ENCODE assay signal across 10 cellular contexts in genomic region chr3:168051579-168052183, GRCh38. TPM values are rescaled to one million over a fixed set of nuclear protein-coding genes. Genes with fewer than 3 reads are reported as not detected.
DNase-seq lines count a peak whose midpoint lies in the region; ATAC-seq, FAIRE-seq and TF ChIP-seq lines count a peak whose summit lies in the region.
"Had no signal": no experiment of that assay in that cellular context is flagged by ENCODE, and none has a peak within 500 bp of the region (broad histone marks: within the 10 kb centered on the region; RNA-seq: fewer than 3 reads in every experiment).

No MANE protein-coding gene starts in this region.

- BruUV-seq in Caco-2 (replicated peaks; lab: Mats Ljungman, UMichigan): no TSS peak

- H3K36me3 Mint-ChIP-seq in activated T-helper 2 cell treated with anti-CD3 and anti-CD28 coated beads, Interferon-gamma antibody, Interleukin-2, Interleukin-4, amounts not matched to agents 10 μg/mL and 5 μg/mL and 100 μg/mL, durations not matched to agents 14 hours and 24 hours and 36 hours (ENCODE audit: low read depth): no peaks in the 10 kb centered on the region
- peaks cover 6% of the 10 kb centered on the region for H3K36me3 Mint-ChIP-seq in Caco-2 (ENCODE audit: insufficient read depth, unreplicated experiment)

- POLR2A ChIA-PET in Caco-2 (lab: Charles Lee): no interaction called here

- peaks cover 1% of the 10 kb centered on the region for H3K27me3 Mint-ChIP-seq in activated T-helper 2 cell treated with anti-CD3 and anti-CD28 coated beads, Interferon-gamma antibody, Interleukin-2, Interleukin-4, amounts not matched to agents 10 μg/mL and 5 μg/mL and 100 μg/mL, durations not matched to agents 14 hours and 24 hours and 36 hours (ENCODE audit: low read depth)
- no peaks in the 10 kb centered on the region for H3K27me3 Mint-ChIP-seq in Caco-2 (ENCODE audit: insufficient read depth, unreplicated experiment)

- FAIRE-seq in HTR-8/SVneo (lab: Jason Lieb, UNC): no peak

- no peaks in the 10 kb centered on the region for H3K9me3 Mint-ChIP-seq in activated T-helper 2 cell treated with anti-CD3 and anti-CD28 coated beads, Interferon-gamma antibody, Interleukin-2, Interleukin-4, amounts not matched to agents 10 μg/mL and 5 μg/mL and 100 μg/mL, durations not matched to agents 14 hours and 24 hours and 36 hours
- H3K9me3 Mint-ChIP-seq in Caco-2 (ENCODE audit: unreplicated experiment): no peaks in the 10 kb centered on the region

- peak; percentile 52 for ATAC-seq in GM19023 (IDR thresholded peaks at IDR 0.05; ENCODE audit: unreplicated experiment)
- peak; percentile 73 for ATAC-seq in HG02938 (IDR thresholded peaks at IDR 0.05; ENCODE audit: unreplicated experiment)
- ATAC-seq in psoas muscle: peak; percentile 84 to 91 (median 88)
- no peak for ATAC-seq in body of pancreas

- H3K4me3 ChIP-seq in psoas muscle (peak overlapping the region; percentile 56), body of pancreas (no peak overlapping the region), Caco-2 (ENCODE audit: low read depth, low read length) (no peak overlapping the region)

- DNase-seq in amniotic epithelial cell (ENCODE audit: low read depth) (peak; percentile 78), psoas muscle (no peak), HTR-8/SVneo (ENCODE audit: insufficient read length, low spot score) (no peak), body of pancreas (no peak), Caco-2 (no peak)
- no peak for DNase-seq in activated T-helper 2 cell treated with anti-CD3 and anti-CD28 coated beads, Interferon-gamma antibody, Interleukin-2, Interleukin-4, amounts not matched to agents 10 μg/mL and 5 μg/mL and 100 μg/mL, durations not matched to agents 14 hours and 24 hours and 36 hours (ENCODE audit: low spot score)
- DNase-seq: dorsolateral prefrontal cortex; stimulated activated CD4-positive, alpha-beta T cell treated with anti-CD3 and anti-CD28 coated beads, Interleukin-15, amount 100 ng/mL, for 24 hours had no signal

- H3K27me3 ChIP-seq in psoas muscle (ENCODE audit: insufficient read depth in 3 of 3, low read length in 2 of 3) (no peaks in the 10 kb centered on the region), body of pancreas (no peaks in the 10 kb centered on the region), Caco-2 (replicated peaks; ENCODE audit: control insufficient read depth, insufficient read depth, low read length) (no peaks in the 10 kb centered on the region)
- H3K27me3 ChIP-seq: dorsolateral prefrontal cortex had no signal

- peaks cover 25% of the 10 kb centered on the region for H3K4me1 ChIP-seq in psoas muscle
- peaks cover 18% of the 10 kb centered on the region for H3K4me1 ChIP-seq in body of pancreas
- H3K4me1 ChIP-seq in Caco-2: peaks cover 8% of the 10 kb centered on the region

- CTCF ChIA-PET in Caco-2 (lab: Charles Lee): no interaction called here

- no peak overlapping the region for H3K27ac Mint-ChIP-seq in activated T-helper 2 cell treated with anti-CD3 and anti-CD28 coated beads, Interferon-gamma antibody, Interleukin-2, Interleukin-4, amounts not matched to agents 10 μg/mL and 5 μg/mL and 100 μg/mL, durations not matched to agents 14 hours and 24 hours and 36 hours
- H3K27ac Mint-ChIP-seq in Caco-2 (ENCODE audit: unreplicated experiment): no peak overlapping the region

- H3K27ac ChIP-seq in psoas muscle (peak overlapping the region; percentile 69), body of pancreas (no peak overlapping the region)

- TF ChIP-seq CTCF in psoas muscle (IDR thresholded peaks at IDR 0.05): no peak
- no peak for TF ChIP-seq CTCF in body of pancreas (IDR thresholded peaks at IDR 0.05)
- TF ChIP-seq CTCF in Caco-2 (IDR thresholded peaks at IDR 0.05; ENCODE audit: insufficient read depth in 1 of 2, low read depth in 1 of 2, low read length in 1 of 2, severe bottlenecking in 1 of 2, unreplicated experiment in 1 of 2): no peak

- H3K36me3 ChIP-seq in psoas muscle (ENCODE audit: insufficient read depth in 1 of 2, low read depth in 1 of 2) (no peaks in the 10 kb centered on the region), body of pancreas (replicated peaks in 1 of 2; ENCODE audit: insufficient read depth in 1 of 2, low read depth in 2 of 2) (no peaks in the 10 kb centered on the region), Caco-2 (ENCODE audit: control insufficient read depth, insufficient read depth, low read length) (no peaks in the 10 kb centered on the region)

- no peak overlapping the region for H3K4me3 Mint-ChIP-seq in activated T-helper 2 cell treated with anti-CD3 and anti-CD28 coated beads, Interferon-gamma antibody, Interleukin-2, Interleukin-4, amounts not matched to agents 10 μg/mL and 5 μg/mL and 100 μg/mL, durations not matched to agents 14 hours and 24 hours and 36 hours (ENCODE audit: low read depth)
- H3K4me3 Mint-ChIP-seq in Caco-2 (ENCODE audit: unreplicated experiment): no peak overlapping the region

- H3K4me1 Mint-ChIP-seq in activated T-helper 2 cell treated with anti-CD3 and anti-CD28 coated beads, Interferon-gamma antibody, Interleukin-2, Interleukin-4, amounts not matched to agents 10 μg/mL and 5 μg/mL and 100 μg/mL, durations not matched to agents 14 hours and 24 hours and 36 hours (ENCODE audit: low read depth): no peaks in the 10 kb centered on the region
- H3K4me1 Mint-ChIP-seq in Caco-2 (ENCODE audit: low read depth, unreplicated experiment): peaks cover 7% of the 10 kb centered on the region

- no peak for TF ChIP-seq POLR2A in body of pancreas (IDR thresholded peaks at IDR 0.05)

- H3K9me3 ChIP-seq in psoas muscle (no peaks in the 10 kb centered on the region), body of pancreas (no peaks in the 10 kb centered on the region), Caco-2 (peaks cover 5% of the 10 kb centered on the region)

- intact Hi-C loops in psoas muscle (cut with DNase I) (no loop called here), body of pancreas (cut with DNase I) (loop anchor here (5.0 kb wide), 1 partner anchor 111 kb away; no protein-coding TSS in a partner anchor), Caco-2 (cut with micrococcal nuclease; ENCODE audit: unreplicated experiment) (no loop called here)
- intact Hi-C loops in activated T-helper 2 cell treated with anti-CD3 and anti-CD28 coated beads, Interferon-gamma antibody, Interleukin-2, Interleukin-4, amounts not matched to agents 10 μg/mL and 5 μg/mL and 100 μg/mL, durations not matched to agents 14 hours and 24 hours and 36 hours (cut with micrococcal nuclease): no loop called here

- 11 to 26% (median 15%) methylated on average over 8 of the region's 8 CpGs for WGBS in psoas muscle, 3 donors
- 59 to 62% methylated on average over 8 of the region's 8 CpGs for WGBS in body of pancreas, 2 donors

RNA-seq across cellular contexts. Expression of gene GOLIM4, which starts 44.0 kb away (rescaled TPM):
- total RNA-seq in psoas muscle (10 to 100 TPM; 13.4 to 34.1 (median 25.2) TPM), body of pancreas (10 to 100 TPM; 21.0 to 32.6 TPM), Caco-2 (2022) (17.4 and 19.4 TPM in 2 replicates)
- polyA plus RNA-seq in psoas muscle: 10 to 100 TPM in 1 of 3 donors, 1 to 10 TPM in 2; 8.6 to 12.6 (median 8.6) TPM
- total RNA-seq in activated T-helper 2 cell treated with anti-CD3 and anti-CD28 coated beads, Interferon-gamma antibody, Interleukin-2, Interleukin-4, amounts not matched to agents 10 μg/mL and 5 μg/mL and 100 μg/mL, durations not matched to agents 14 hours and 24 hours and 36 hours: 17.2 and 18.3 TPM in 2 replicates
